Comparison of ENCODE assay signal across 12 cellular contexts in the genomic region with DNA sequence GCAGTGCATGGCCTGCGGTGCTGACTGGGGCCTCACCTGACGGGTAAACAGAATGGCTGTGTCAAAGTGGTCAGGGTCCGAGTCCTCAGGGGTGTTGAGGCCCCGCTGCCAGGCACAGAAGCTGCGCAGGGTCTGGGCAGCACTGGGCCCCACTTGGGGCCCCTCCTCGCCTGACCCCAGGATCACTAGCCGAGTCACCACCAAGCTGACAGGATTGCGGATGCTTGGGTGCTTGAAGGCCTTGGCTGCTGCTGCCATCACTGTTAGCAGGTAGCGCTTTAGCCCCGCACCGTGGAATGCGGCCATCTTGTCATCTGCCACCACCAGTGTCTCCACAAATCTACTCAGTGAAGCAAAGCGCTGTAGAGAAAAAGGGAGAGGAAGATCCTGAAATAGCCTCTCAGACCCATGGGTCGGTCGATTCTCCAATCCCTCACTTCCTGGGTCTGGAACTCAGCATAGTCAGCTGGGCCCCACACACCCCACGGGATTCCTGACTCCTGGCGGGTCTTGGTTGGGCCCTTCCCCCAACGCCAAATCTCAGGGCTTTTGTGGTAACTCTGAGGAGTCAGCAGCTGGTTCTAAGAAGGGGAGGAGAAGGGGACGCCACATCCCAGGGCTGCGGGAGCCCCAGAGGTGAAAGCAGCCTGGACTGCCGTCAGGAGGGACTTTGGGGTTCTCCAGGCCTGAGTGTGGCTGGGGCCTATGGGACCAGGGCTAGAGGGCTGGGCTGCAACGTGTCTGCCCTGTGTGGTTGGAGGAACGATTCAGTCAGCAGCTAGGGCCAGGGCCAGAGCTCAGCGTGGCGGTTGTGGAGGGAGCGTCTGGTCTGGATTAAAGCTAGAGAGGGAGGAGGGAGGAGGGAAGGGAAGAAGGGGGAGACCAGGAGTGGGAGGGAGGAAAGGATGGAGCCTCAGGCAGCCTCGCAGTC. TPM values are rescaled to one million over a fixed set of nuclear protein-coding genes. Genes with fewer than 3 reads are reported as not detected.
DNase-seq lines count a peak whose midpoint lies in the region; ATAC-seq and TF ChIP-seq lines count a peak whose summit lies in the region.
"Had no signal": no experiment of that assay in that cellular context is flagged by ENCODE, and none has a peak within 500 bp of the region (broad histone marks: within the 10 kb centered on the region; RNA-seq: fewer than 3 reads in every experiment).

No MANE protein-coding gene starts in this region.

- H3K27me3 ChIP-seq in esophagus squamous epithelium, result no peaks in the 10 kb centered on the region
- H3K27me3 ChIP-seq: foreskin keratinocyte had no signal

- peaks cover 48% of the 10 kb centered on the region for H3K4me1 Mint-ChIP-seq in Calu3 (ENCODE audit: low read depth, unreplicated experiment)

- H3K4me1 ChIP-seq in esophagus squamous epithelium, result peaks cover 41 to 99% (median 84%) of the 10 kb centered on the region in 3 donors

- peaks cover 0 to 15% (median 0%) of the 10 kb centered on the region in 3 donors for H3K36me3 ChIP-seq in esophagus squamous epithelium

- H3K27ac ChIP-seq in esophagus squamous epithelium, result peak overlapping the region; percentile 90 to 99 (median 97)
- H3K27ac ChIP-seq: foreskin keratinocyte, VCaP had no signal

- no peak overlapping the region for H3K4me3 Mint-ChIP-seq in Calu3 (ENCODE audit: low read depth, unreplicated experiment)
- H3K4me3 Mint-ChIP-seq: CD8-positive, alpha-beta T cell had no signal

- H3K27ac Mint-ChIP-seq in Calu3 (ENCODE audit: unreplicated experiment), result no peak overlapping the region
- H3K27ac Mint-ChIP-seq: CD8-positive, alpha-beta T cell had no signal

- H3K9me3 ChIP-seq in esophagus squamous epithelium, result no peaks in the 10 kb centered on the region

- 42 to 53% methylated on average over 9 to 15 of the region's 27 CpGs for WGBS in esophagus squamous epithelium, 2 donors

- no peaks in the 10 kb centered on the region for H3K9me3 Mint-ChIP-seq in Calu3 (ENCODE audit: low read depth, unreplicated experiment)
- H3K9me3 Mint-ChIP-seq: CD8-positive, alpha-beta T cell had no signal

- H3K4me3 ChIP-seq in esophagus squamous epithelium, result peak overlapping the region in 3 of 4 donors; percentile 38 to 65 (median 39)

- BruUV-seq in Calu3 (replicated peaks; lab: Mats Ljungman, UMichigan), result no TSS peak

- peak; percentile 77 for DNase-seq in Right ventricle myocardium inferior (ENCODE audit: missing footprints)
- DNase-seq in cardiac septum (ENCODE audit: low spot score), result no peak
- DNase-seq in esophagus squamous epithelium (lab: John Stamatoyannopoulos, UW), result no peak
- DNase-seq in myocyte (ENCODE audit: low read depth), result peak; percentile 84
- no peak for DNase-seq in Calu3
- DNase-seq in NCI-H2081 treated with DMSO at 0.1 percent for 48 hours (lab: John Stamatoyannopoulos, UW), result no peak
- DNase-seq: CD8-positive, alpha-beta T cell; foreskin keratinocyte; MM.1S had no signal

- H3K36me3 Mint-ChIP-seq in Calu3 (ENCODE audit: insufficient read depth, unreplicated experiment), result peaks cover 4% of the 10 kb centered on the region
- H3K36me3 Mint-ChIP-seq: CD8-positive, alpha-beta T cell had no signal

- peaks cover 34% of the 10 kb centered on the region for H3K27me3 Mint-ChIP-seq in Calu3 (ENCODE audit: unreplicated experiment)

- peak in 1 of 4 donors; percentile 17 for TF ChIP-seq POLR2A in esophagus squamous epithelium (IDR thresholded peaks at IDR 0.05)

- CTCF ChIA-PET in Calu3 (lab: Charles Lee), result no interaction called here

- TF ChIP-seq CTCF in esophagus squamous epithelium (IDR thresholded peaks at IDR 0.05) (no peak), Calu3 (IDR thresholded peaks at IDR 0.05; ENCODE audit: unreplicated experiment) (no peak)

- peak; percentile 21 for ATAC-seq in Right ventricle myocardium inferior
- ATAC-seq in HG03378 (IDR thresholded peaks at IDR 0.05; ENCODE audit: unreplicated experiment), result no peak
- ATAC-seq in HG03442 (IDR thresholded peaks at IDR 0.05; ENCODE audit: unreplicated experiment), result no peak
- ATAC-seq: CD8-positive, alpha-beta T cell; foreskin keratinocyte had no signal

- intact Hi-C loops in Right ventricle myocardium inferior (cut with DNase I) (no loop called here), cardiac septum (cut with DNase I) (loop anchor here (5.0 kb wide), 1 partner anchor 531 kb away; no protein-coding TSS in a partner anchor), esophagus squamous epithelium (cut with DNase I) (no loop called here), Calu3 (cut with micrococcal nuclease; ENCODE audit: unreplicated experiment) (no loop called here)

RNA-seq across cellular contexts. Expression of a gene that starts 2.1 kb away (rescaled TPM):
- total RNA-seq in Right ventricle myocardium inferior (13.0 TPM), cardiac septum (24.0 TPM), esophagus squamous epithelium (1 to 10 TPM; 1.3 to 2.6 (median 1.8) TPM), myocyte (19.7 and 22.4 TPM in 2 replicates), Calu3 (2022) (not detected in 2 replicates)
- 7.2 TPM for polyA plus RNA-seq in myocyte (2012)

RNA-seq across cellular contexts. Expression of a gene that starts 5.4 kb away (rescaled TPM):
- total RNA-seq in Right ventricle myocardium inferior (334 TPM), cardiac septum (253 TPM), esophagus squamous epithelium (100 to 1,000 TPM in 2 of 4 donors, 10 to 100 TPM in 2; 77.7 to 140 (median 93.7) TPM), myocyte (162 TPM in 2 replicates), Calu3 (2022) (91.3 and 98.3 TPM in 2 replicates)
- polyA plus RNA-seq in myocyte (2012), result 130 TPM

RNA-seq across cellular contexts. Expression of a gene that starts 18.3 kb away (rescaled TPM):
- total RNA-seq in Right ventricle myocardium inferior (38.3 TPM), cardiac septum (11.4 TPM), esophagus squamous epithelium (10 to 100 TPM in 2 of 4 donors, 1 to 10 TPM in 2; 1.6 to 50.4 (median 25.4) TPM), myocyte (not detected in 2 replicates), Calu3 (2022) (not detected in 2 replicates)
- polyA plus RNA-seq in myocyte (2012), result 1.5 TPM

RNA-seq across cellular contexts. Expression of a gene that starts 19.5 kb away (rescaled TPM):
- total RNA-seq in Right ventricle myocardium inferior (20.9 TPM), cardiac septum (22.2 TPM), esophagus squamous epithelium (10 to 100 TPM; 16.1 to 29.9 (median 18.1) TPM), myocyte (32.8 and 34.3 TPM in 2 replicates), Calu3 (2022) (51.9 and 59.2 TPM in 2 replicates)
- 38.3 TPM for polyA plus RNA-seq in myocyte (2012)

RNA-seq across cellular contexts. Expression of a gene that starts 26.6 kb away (rescaled TPM):
- total RNA-seq in Right ventricle myocardium inferior (not detected), cardiac septum (not detected), esophagus squamous epithelium (not detected), myocyte (not detected in 2 replicates), Calu3 (2022) (not detected in 2 replicates)
- polyA plus RNA-seq in myocyte (2012), result not detected
- total RNA-seq: CD8-positive, alpha-beta T cell; foreskin keratinocyte had no signal
- polyA plus RNA-seq: foreskin keratinocyte had no signal

Comparison
In these comparisons a context has a peak if more than half of its experiments do, and no peak if none do; other contexts are left out.
1. DNase-seq: peak in Right ventricle myocardium inferior (single experiment) and myocyte (single experiment); none in cardiac septum (single experiment), esophagus squamous epithelium (single experiment), Calu3 (single experiment) and NCI-H2081 treated with DMSO at 0.1 percent for 48 hours (single experiment).